Comparison of ENCODE assay signal across 10 cellular contexts in genomic region chr4:142645478-142646108, GRCh38.
DNase-seq lines count a peak whose midpoint lies in the region; ATAC-seq and TF ChIP-seq lines count a peak whose summit lies in the region.
"Had no signal": no experiment of that assay in that cellular context is flagged by ENCODE, and none has a peak within 500 bp of the region (broad histone marks: within the 10 kb centered on the region; RNA-seq: fewer than 3 reads in every experiment).

No MANE protein-coding gene starts in this region.

- no peaks in the 10 kb centered on the region for H3K27me3 Mint-ChIP-seq in activated naive CD4-positive, alpha-beta T cell treated with anti-CD3 and anti-CD28 coated beads, Interleukin-2, amount 10 ng/mL, durations not matched to agents 7 days and 5 days

- peak; percentile 37 for DNase-seq in activated naive CD4-positive, alpha-beta T cell treated with anti-CD3 and anti-CD28 coated beads, Interleukin-2, amount 10 ng/mL, durations not matched to agents 7 days and 5 days
- DNase-seq in activated naive CD4-positive, alpha-beta T cell treated with Interleukin-2 at 50 U/mL for 16 hours: no peak
- DNase-seq in MV-4-11 (lab: John Stamatoyannopoulos, UW): peak; percentile 59
- DNase-seq in brain microvascular endothelial cell: peak; percentile 35
- no peak for DNase-seq in NCI-H345 (lab: John Stamatoyannopoulos, UW)
- no peak for DNase-seq in stimulated activated naive CD4-positive, alpha-beta T cell treated with Interleukin-2 at 50 U/mL for 16 hours (lab: John Stamatoyannopoulos, UW)
- DNase-seq: activated effector memory CD4-positive, alpha-beta T cell treated with anti-CD3 and anti-CD28 coated beads, Interleukin-2, amount 50 U/mL, for 16 hours; left colon had no signal

- no peak for ATAC-seq in GM21528 (IDR thresholded peaks at IDR 0.05; ENCODE audit: low FRiP score, unreplicated experiment)
- ATAC-seq: left colon had no signal

- H3K36me3 Mint-ChIP-seq in activated naive CD4-positive, alpha-beta T cell treated with anti-CD3 and anti-CD28 coated beads, Interleukin-2, amount 10 ng/mL, durations not matched to agents 7 days and 5 days: peaks cover 67% of the 10 kb centered on the region

- no peak overlapping the region for H3K4me3 Mint-ChIP-seq in activated naive CD4-positive, alpha-beta T cell treated with anti-CD3 and anti-CD28 coated beads, Interleukin-2, amount 10 ng/mL, durations not matched to agents 7 days and 5 days

- peak overlapping the region; percentile 4 for H3K4me2 ChIP-seq in skeletal muscle satellite cell (ENCODE audit: low read length)

- peak overlapping the region; percentile 93 for H3K27ac Mint-ChIP-seq in activated naive CD4-positive, alpha-beta T cell treated with anti-CD3 and anti-CD28 coated beads, Interleukin-2, amount 10 ng/mL, durations not matched to agents 7 days and 5 days

- no peak overlapping the region for H3K9ac ChIP-seq in skeletal muscle satellite cell (ENCODE audit: low read depth, low read length)

- CTCF ChIA-PET in activated naive CD4-positive, alpha-beta T cell treated with anti-CD3 and anti-CD28 coated beads, Interleukin-2, amount 10 ng/mL, durations not matched to agents 7 days and 5 days (lab: Charles Lee): no interaction called here

- H3K36me3 ChIP-seq in brain microvascular endothelial cell (replicated peaks) (no peaks in the 10 kb centered on the region), skeletal muscle satellite cell (ENCODE audit: insufficient read depth, low read length) (no peaks in the 10 kb centered on the region)

- no peaks in the 10 kb centered on the region for H3K9me3 ChIP-seq in skeletal muscle satellite cell (replicated peaks; ENCODE audit: low read length)

- no peak for TF ChIP-seq CTCF in brain microvascular endothelial cell (IDR thresholded peaks at IDR 0.05; ENCODE audit: low read depth, low read length, missing control alignments)

- peaks cover 29% of the 10 kb centered on the region for H3K4me1 Mint-ChIP-seq in activated naive CD4-positive, alpha-beta T cell treated with anti-CD3 and anti-CD28 coated beads, Interleukin-2, amount 10 ng/mL, durations not matched to agents 7 days and 5 days

- H3K27ac ChIP-seq in brain microvascular endothelial cell: no peak overlapping the region

- peaks cover 60% of the 10 kb centered on the region for H3K9me3 Mint-ChIP-seq in activated naive CD4-positive, alpha-beta T cell treated with anti-CD3 and anti-CD28 coated beads, Interleukin-2, amount 10 ng/mL, durations not matched to agents 7 days and 5 days

- peaks cover 6% of the 10 kb centered on the region for H3K4me1 ChIP-seq in skeletal muscle satellite cell (ENCODE audit: control insufficient read depth, insufficient read depth, low read length)

- H3K4me3 ChIP-seq in brain microvascular endothelial cell (ENCODE audit: low read depth, low read length) (no peak overlapping the region), skeletal muscle satellite cell (ENCODE audit: low read length) (no peak overlapping the region)

- H3K27me3 ChIP-seq in brain microvascular endothelial cell (replicated peaks) (no peaks in the 10 kb centered on the region), skeletal muscle satellite cell (ENCODE audit: control insufficient read depth, insufficient read depth, low read length) (no peaks in the 10 kb centered on the region)

- in situ Hi-C loops in brain microvascular endothelial cell (cut with HindIII; ENCODE audit: low pct_ligation_motif_present, low sequenced_read_pairs): no loop called here

Comparison
In these comparisons a context has a peak if more than half of its experiments do, and no peak if none do; other contexts are left out.
1. DNase-seq: peak in activated naive CD4-positive, alpha-beta T cell treated with anti-CD3 and anti-CD28 coated beads, Interleukin-2, amount 10 ng/mL, durations not matched to agents 7 days and 5 days (single experiment), MV-4-11 (single experiment) and brain microvascular endothelial cell (single experiment); none in activated naive CD4-positive, alpha-beta T cell treated with Interleukin-2 at 50 U/mL for 16 hours (single experiment), NCI-H345 (single experiment) and stimulated activated naive CD4-positive, alpha-beta T cell treated with Interleukin-2 at 50 U/mL for 16 hours (single experiment).